In the genomic region with DNA sequence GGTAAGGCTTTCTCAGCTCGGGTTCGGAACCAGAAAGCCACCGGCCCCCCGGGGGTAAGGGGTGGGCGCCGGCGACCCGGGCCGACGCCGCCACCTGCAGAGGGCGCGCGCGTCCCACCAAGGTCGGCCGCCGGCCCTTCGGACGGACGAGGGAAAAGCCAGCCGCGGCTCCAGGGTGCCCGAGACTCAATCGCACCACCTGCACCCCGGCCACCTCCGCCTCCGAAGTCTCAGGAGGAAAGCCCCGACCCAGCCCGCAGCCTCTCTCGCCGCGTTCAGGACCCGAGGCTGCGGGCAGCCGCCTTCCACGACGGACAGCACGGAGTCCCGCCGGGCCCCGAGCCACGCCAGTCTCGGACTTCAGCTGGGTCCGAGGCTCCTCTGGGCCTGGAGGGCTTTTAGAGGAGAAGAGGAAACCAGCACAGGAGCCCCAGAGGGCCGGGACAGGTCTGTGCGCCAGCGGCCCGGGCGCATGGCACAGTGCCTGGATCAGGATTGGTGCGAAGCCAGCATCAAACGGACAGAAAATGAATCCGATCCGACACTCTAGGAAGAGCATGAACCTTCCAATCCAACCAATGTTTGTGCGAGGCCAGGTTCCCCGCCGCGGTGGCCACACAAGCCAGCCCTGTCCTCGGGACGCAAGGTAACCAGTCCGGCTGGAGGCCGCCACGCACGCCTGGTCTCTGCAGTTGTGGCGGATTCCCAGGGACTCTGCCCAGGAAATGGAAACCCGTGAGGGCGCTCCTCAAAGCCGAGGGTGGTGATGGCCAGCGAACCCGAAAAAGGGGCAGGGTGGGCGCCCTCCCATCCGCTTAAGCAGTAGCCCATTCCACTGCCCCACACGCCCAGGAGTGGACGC, we compare ENCODE assay signal across 8 cellular contexts. TPM values are rescaled to one million over a fixed set of nuclear protein-coding genes. Genes with fewer than 3 reads are reported as not detected.
DNase-seq lines count a peak whose midpoint lies in the region; ATAC-seq and TF ChIP-seq lines count a peak whose summit lies in the region.

No MANE protein-coding gene starts in this region.

- H3K4me2 ChIP-seq in HCT116 (ENCODE audit: low read length) = peak overlapping the region; percentile 50

- H3K9me3 Mint-ChIP-seq in CD4-positive, alpha-beta T cell = no peaks in the 10 kb centered on the region
- no peaks in the 10 kb centered on the region for H3K9me3 Mint-ChIP-seq in activated T-cell treated with anti-CD3 and anti-CD28 coated beads, Interleukin-2, amount 50 U/mL, for 72 hours
- no peaks in the 10 kb centered on the region for H3K9me3 Mint-ChIP-seq in stimulated activated memory B cell treated with anti-CD40 and anti-IgM and Interleukin-4, amounts not matched to agents 10 μg/mL and 1 μg/mL and 100 μg/mL, for 72 hours

- H3K27ac ChIP-seq in CD4-positive, alpha-beta T cell (ENCODE audit: low read depth, low read length) = no peak overlapping the region
- H3K27ac ChIP-seq in HCT116 (ENCODE audit: low read depth, low read length) = no peak overlapping the region; the same call in 1 of the 2 replicates

- peaks cover 3% of the 10 kb centered on the region for H3K36me3 Mint-ChIP-seq in CD4-positive, alpha-beta T cell (ENCODE audit: low read depth)
- no peaks in the 10 kb centered on the region for H3K36me3 Mint-ChIP-seq in activated T-cell treated with anti-CD3 and anti-CD28 coated beads, Interleukin-2, amount 50 U/mL, for 72 hours (ENCODE audit: insufficient read depth in 2 of 2)
- no peaks in the 10 kb centered on the region for H3K36me3 Mint-ChIP-seq in stimulated activated memory B cell treated with anti-CD40 and anti-IgM and Interleukin-4, amounts not matched to agents 10 μg/mL and 1 μg/mL and 100 μg/mL, for 72 hours

- H3K36me3 ChIP-seq in HCT116 (ENCODE audit: control insufficient read depth in 1 of 2, insufficient read depth in 2 of 2, low read length in 2 of 2) = peaks cover 10 to 11% of the 10 kb centered on the region in 2 experiments; a peak in 2 of 4 replicates

- POLR2A ChIA-PET in CD4-positive, alpha-beta T cell (lab: Charles Lee) = interaction anchor here (1.2 kb wide), 1 partner anchor 11 kb away, joined by 4 read pairs; no protein-coding TSS in a partner anchor
- POLR2A ChIA-PET in HCT116 (lab: Charles Lee) = interaction anchor here (0.9 to 1.2 kb wide), 2 partner anchors 45 to 50 kb away, joined by 3 read pairs; no protein-coding TSS in a partner anchor

- TF ChIP-seq RAD21 in HCT116 (IDR thresholded peaks at IDR 0.05; ENCODE audit: low read depth) = peak; percentile 97; the same call in 1 of the 2 replicates

- H3K27ac Mint-ChIP-seq in CD4-positive, alpha-beta T cell = no peak overlapping the region
- H3K27ac Mint-ChIP-seq in activated T-cell treated with anti-CD3 and anti-CD28 coated beads, Interleukin-2, amount 50 U/mL, for 72 hours = no peak overlapping the region
- H3K27ac Mint-ChIP-seq in stimulated activated memory B cell treated with anti-CD40 and anti-IgM and Interleukin-4, amounts not matched to agents 10 μg/mL and 1 μg/mL and 100 μg/mL, for 72 hours = no peak overlapping the region

- peaks cover 7% of the 10 kb centered on the region; the same call in 1 of the 2 replicates for H3K79me2 ChIP-seq in HCT116 (ENCODE audit: insufficient read depth, low read length)

- 5 to 9% methylated on average over 33 to 56 of the region's 74 CpGs for WGBS in lower leg skin, 2 donors

- H3K4me3 Mint-ChIP-seq in CD4-positive, alpha-beta T cell = peak overlapping the region; percentile 9
- peak overlapping the region; percentile 18 to 22 for H3K4me3 Mint-ChIP-seq in activated T-cell treated with anti-CD3 and anti-CD28 coated beads, Interleukin-2, amount 50 U/mL, for 72 hours
- H3K4me3 Mint-ChIP-seq in stimulated activated memory B cell treated with anti-CD40 and anti-IgM and Interleukin-4, amounts not matched to agents 10 μg/mL and 1 μg/mL and 100 μg/mL, for 72 hours = no peak overlapping the region

- H3K4me1 ChIP-seq in HCT116 (ENCODE audit: control insufficient read depth in 1 of 2, insufficient read depth in 2 of 2, low read length in 2 of 2) = peaks cover 19 to 33% of the 10 kb centered on the region in 2 experiments

- peak; percentile 32 for ATAC-seq in CD4-positive, alpha-beta T cell (ENCODE audit: poor library complexity)
- ATAC-seq in HCT116 (peak; percentile 80), HG02571 (IDR thresholded peaks at IDR 0.05; ENCODE audit: unreplicated experiment) (no peak), GM19467 (IDR thresholded peaks at IDR 0.05; ENCODE audit: unreplicated experiment) (no peak)
- peak; percentile 67 to 69 for ATAC-seq in activated T-cell treated with anti-CD3 and anti-CD28 coated beads, Interleukin-2, amount 50 U/mL, for 72 hours (replicated peaks in 1 of 2)
- ATAC-seq in stimulated activated memory B cell treated with anti-CD40 and anti-IgM and Interleukin-4, amounts not matched to agents 10 μg/mL and 1 μg/mL and 100 μg/mL, for 72 hours = peak; percentile 44

- BruUV-seq in HCT116 (replicated peaks; lab: Mats Ljungman, UMichigan) = no TSS peak

- no peak overlapping the region for H3K4me3 ChIP-seq in HCT116 (replicated peaks in 1 of 2; ENCODE audit: low read depth in 1 of 2, low read length in 2 of 2)
- H3K4me3 ChIP-seq in iPS-11a (ENCODE audit: low read depth, low read length) = peak overlapping the region; percentile 13
- no peak overlapping the region for H3K4me3 ChIP-seq in lower leg skin (ENCODE audit: low read depth, poor library complexity, severe bottlenecking)

- H3K9me2 ChIP-seq in HCT116 (ENCODE audit: insufficient read depth) = no peaks in the 10 kb centered on the region

- CTCF ChIA-PET in CD4-positive, alpha-beta T cell (lab: Charles Lee) = interaction anchor here (1.0 to 1.8 kb wide), 7 partner anchors 15 to 218 kb away, joined by 3 to 7 read pairs (median 4); a partner anchor contains a TSS
- CTCF ChIA-PET in HCT116 (lab: Charles Lee) = interaction anchor here (0.7 to 2.7 kb wide), 12 partner anchors 8 to 204 kb away, joined by 3 to 10 read pairs (median 5); a partner anchor contains a TSS

- intact Hi-C loops in CD4-positive, alpha-beta T cell (cut with DNase I, micrococcal nuclease) = loop anchor here in 1 of 2 experiments (1.0 to 2.0 kb wide), 3 partner anchors 45 to 201 kb away; no protein-coding TSS in a partner anchor
- intact Hi-C loops in HCT116 (cut with micrococcal nuclease) = loop anchor here (1.0 to 5.0 kb wide), 4 partner anchors 45 to 201 kb away; no protein-coding TSS in a partner anchor
- intact Hi-C loops in lower leg skin (cut with DNase I; ENCODE audit: low total_unique reads) = no loop called here

- TF ChIP-seq POLR2A in HCT116 (IDR thresholded peaks at IDR 0.05; ENCODE audit: borderline replicate concordance, extremely low read depth, insufficient read depth, insufficient read length) (no peak), lower leg skin (IDR thresholded peaks at IDR 0.05) (no peak)

- H3K9me3 ChIP-seq in CD4-positive, alpha-beta T cell (ENCODE audit: control insufficient read depth, low read length) = no peaks in the 10 kb centered on the region
- H3K9me3 ChIP-seq in HCT116 (ENCODE audit: control insufficient read depth in 1 of 2, insufficient read depth in 1 of 2, low read depth in 1 of 2, low read length in 2 of 2) = no peaks in the 10 kb centered on the region

- peak; percentile 81 for TF ChIP-seq CTCF in CD4-positive, alpha-beta T cell (IDR thresholded peaks at IDR 0.05)
- TF ChIP-seq CTCF in HCT116 (IDR thresholded peaks at IDR 0.05 in 2 of 3, conservative IDR thresholded peaks at IDR 0.05 in 1 of 3; ENCODE audit: borderline replicate concordance in 1 of 3, insufficient read depth in 1 of 3, low read depth in 2 of 3, low read length in 2 of 3) (peak; percentile 89 to 95 (median 92)), lower leg skin (IDR thresholded peaks at IDR 0.05) (no peak)

- peaks cover 9% of the 10 kb centered on the region for H3K4me1 Mint-ChIP-seq in CD4-positive, alpha-beta T cell (ENCODE audit: low read depth)
- H3K4me1 Mint-ChIP-seq in activated T-cell treated with anti-CD3 and anti-CD28 coated beads, Interleukin-2, amount 50 U/mL, for 72 hours (ENCODE audit: low read depth) = no peaks in the 10 kb centered on the region
- peaks cover 9% of the 10 kb centered on the region for H3K4me1 Mint-ChIP-seq in stimulated activated memory B cell treated with anti-CD40 and anti-IgM and Interleukin-4, amounts not matched to agents 10 μg/mL and 1 μg/mL and 100 μg/mL, for 72 hours

- peaks cover 69% of the 10 kb centered on the region for H3K27me3 Mint-ChIP-seq in CD4-positive, alpha-beta T cell
- H3K27me3 Mint-ChIP-seq in activated T-cell treated with anti-CD3 and anti-CD28 coated beads, Interleukin-2, amount 50 U/mL, for 72 hours (ENCODE audit: low read depth) = peaks cover 42% of the 10 kb centered on the region
- peaks cover 69% of the 10 kb centered on the region for H3K27me3 Mint-ChIP-seq in stimulated activated memory B cell treated with anti-CD40 and anti-IgM and Interleukin-4, amounts not matched to agents 10 μg/mL and 1 μg/mL and 100 μg/mL, for 72 hours

- no peak for DNase-seq in CD4-positive, alpha-beta T cell
- DNase-seq in HCT116 (ENCODE audit: low read depth, low spot score) = no peak
- peak; percentile 53 to 65 for DNase-seq in activated T-cell treated with anti-CD3 and anti-CD28 coated beads, Interleukin-2, amount 50 U/mL, for 72 hours
- DNase-seq in lower leg skin (ENCODE audit: low spot score in 2 of 2) = no peak

- no peaks in the 10 kb centered on the region for H4K20me1 ChIP-seq in HCT116 (ENCODE audit: insufficient read depth)

- H3K27me3 ChIP-seq in CD4-positive, alpha-beta T cell (ENCODE audit: control insufficient read depth, insufficient read depth, low read length) = peaks cover 63% of the 10 kb centered on the region
- H3K27me3 ChIP-seq in HCT116 (ENCODE audit: insufficient read depth, low read length) = no peaks in the 10 kb centered on the region

- no peak overlapping the region for H2AFZ ChIP-seq in HCT116 (ENCODE audit: low read depth, low read length, poor library complexity, severe bottlenecking)

- H3K9ac ChIP-seq in HCT116 (ENCODE audit: low read length) = no peak overlapping the region; the same call in 1 of the 2 replicates

- RAD21 ChIA-PET in HCT116 (lab: Charles Lee; ENCODE audit: low non-redundant PET in 1 of 2, low total read pairs in 2 of 2, uncharacterized antibody in 2 of 2, unreplicated experiment in 2 of 2) = interaction anchor here (0.9 to 1.6 kb wide), 3 partner anchors 48 to 126 kb away, joined by 3 to 5 read pairs (median 5); no protein-coding TSS in a partner anchor

RNA-seq across cellular contexts. Expression of a gene that starts 6.7 kb away (rescaled TPM):
- total RNA-seq in CD4-positive, alpha-beta T cell = 1 to 10 TPM; 5.3 to 6.5 TPM
- total RNA-seq in HCT116 (2021; ENCODE audit: unreplicated experiment) (29.0 TPM), lower leg skin (1 to 10 TPM; 1.9 to 4.7 (median 4.2) TPM)
- polyA plus RNA-seq in HCT116 (2012) = 17.3 and 18.1 TPM in 2 replicates
- 1 to 10 TPM; 6.0 to 7.2 TPM for total RNA-seq in activated T-cell treated with anti-CD3 and anti-CD28 coated beads, Interleukin-2, amount 50 U/mL, for 72 hours

RNA-seq across cellular contexts. Expression of a gene that starts 12.2 kb away (rescaled TPM):
- total RNA-seq in CD4-positive, alpha-beta T cell = under 1 TPM in 1 of 2 experiments, not detected in 1; 0.31 TPM
- 28.3 TPM for total RNA-seq in HCT116 (2021; ENCODE audit: unreplicated experiment)
- polyA plus RNA-seq in HCT116 (2012) = 8.8 and 9.6 TPM in 2 replicates
- 1 to 10 TPM; 2.4 to 5.6 TPM for total RNA-seq in activated T-cell treated with anti-CD3 and anti-CD28 coated beads, Interleukin-2, amount 50 U/mL, for 72 hours
- 1 to 10 TPM; 1.9 to 3.8 (median 3.1) TPM for total RNA-seq in lower leg skin

RNA-seq across cellular contexts. Expression of a gene that starts 49.1 kb away (rescaled TPM):
- 100 to 1,000 TPM; 196 to 202 TPM for total RNA-seq in CD4-positive, alpha-beta T cell
- total RNA-seq in HCT116 (2021; ENCODE audit: unreplicated experiment) = 60.9 TPM
- 58.0 and 71.2 TPM in 2 replicates for polyA plus RNA-seq in HCT116 (2012)
- total RNA-seq in activated T-cell treated with anti-CD3 and anti-CD28 coated beads, Interleukin-2, amount 50 U/mL, for 72 hours = 10 to 100 TPM; 38.3 to 45.8 TPM
- 10 to 100 TPM; 30.2 to 35.6 (median 32.2) TPM for total RNA-seq in lower leg skin

RNA-seq across cellular contexts. Expression of a gene that starts 59.4 kb away (rescaled TPM):
- total RNA-seq in CD4-positive, alpha-beta T cell = not detected
- total RNA-seq in HCT116 (2021; ENCODE audit: unreplicated experiment) = not detected
- not detected in 2 replicates for polyA plus RNA-seq in HCT116 (2012)
- total RNA-seq in activated T-cell treated with anti-CD3 and anti-CD28 coated beads, Interleukin-2, amount 50 U/mL, for 72 hours = not detected
- total RNA-seq in lower leg skin = not detected

Comparison
In these comparisons a context has a peak if more than half of its experiments do, and no peak if none do; other contexts are left out.
1. ATAC-seq: peak in CD4-positive, alpha-beta T cell (single experiment), HCT116 (single experiment), activated T-cell treated with anti-CD3 and anti-CD28 coated beads, Interleukin-2, amount 50 U/mL, for 72 hours (2 of 2) and stimulated activated memory B cell treated with anti-CD40 and anti-IgM and Interleukin-4, amounts not matched to agents 10 μg/mL and 1 μg/mL and 100 μg/mL, for 72 hours (single experiment); none in HG02571 (single experiment) and GM19467 (single experiment).
2. DNase-seq: peak in activated T-cell treated with anti-CD3 and anti-CD28 coated beads, Interleukin-2, amount 50 U/mL, for 72 hours (2 of 2); none in CD4-positive, alpha-beta T cell (0 of 10), HCT116 (single experiment) and lower leg skin (0 of 2).
3. CTCF ChIP-seq: peak in CD4-positive, alpha-beta T cell (single experiment) and HCT116 (3 of 3); none in lower leg skin (0 of 3).